ENCODE assay signal across 11 cellular contexts in genomic region chr11:70226967-70227366, GRCh38. TPM values are rescaled to one million over a fixed set of nuclear protein-coding genes. Genes with fewer than 3 reads are reported as not detected.
DNase-seq lines count a peak whose midpoint lies in the region; ATAC-seq, FAIRE-seq and TF ChIP-seq lines count a peak whose summit lies in the region.
"Had no signal": no experiment of that assay in that cellular context is flagged by ENCODE, and none has a peak within 500 bp of the region (broad histone marks: within the 10 kb centered on the region; RNA-seq: fewer than 3 reads in every experiment).

No MANE protein-coding gene starts in this region.

- H3K4me3 Mint-ChIP-seq in chondrocyte (ENCODE audit: unreplicated experiment) = no peak overlapping the region
- no peak overlapping the region for H3K4me3 Mint-ChIP-seq in neural crest cell
- H3K4me3 Mint-ChIP-seq: memory B cell had no signal

- H3K4me1 Mint-ChIP-seq in chondrocyte (ENCODE audit: low read depth) = peaks cover 25% of the 10 kb centered on the region
- H3K4me1 Mint-ChIP-seq in neural crest cell = no peaks in the 10 kb centered on the region
- H3K4me1 Mint-ChIP-seq: memory B cell had no signal

- TF ChIP-seq POLR2A in NB4 (IDR thresholded peaks at IDR 0.05; ENCODE audit: extremely low read depth, insufficient read length) = no peak

- no peak for ATAC-seq in HG03342 (IDR thresholded peaks at IDR 0.05; ENCODE audit: unreplicated experiment)
- ATAC-seq: right lobe of liver had no signal

- H3K9me3 Mint-ChIP-seq in chondrocyte (ENCODE audit: low read depth) = no peaks in the 10 kb centered on the region
- no peaks in the 10 kb centered on the region for H3K9me3 Mint-ChIP-seq in neural crest cell
- H3K9me3 Mint-ChIP-seq: memory B cell had no signal

- H3K36me3 Mint-ChIP-seq in chondrocyte (ENCODE audit: low read depth) (no peaks in the 10 kb centered on the region), neural crest cell (ENCODE audit: low read depth) (no peaks in the 10 kb centered on the region)
- H3K36me3 Mint-ChIP-seq: memory B cell had no signal

- H3K27ac Mint-ChIP-seq in chondrocyte (ENCODE audit: unreplicated experiment) = no peak overlapping the region
- H3K27ac Mint-ChIP-seq in neural crest cell (ENCODE audit: unreplicated experiment) = no peak overlapping the region
- H3K27ac Mint-ChIP-seq: memory B cell had no signal

- FAIRE-seq in GM19239 (lab: Jason Lieb, UNC) = no peak

- H3K27me3 Mint-ChIP-seq in chondrocyte (ENCODE audit: low read depth) (peaks cover 2% of the 10 kb centered on the region), neural crest cell (ENCODE audit: low read depth) (peaks cover 6% of the 10 kb centered on the region)

- DNase-seq in GM10266 (ENCODE audit: extremely low spot score) (peak; percentile 35), NB4 (ENCODE audit: low read depth) (peak; percentile 30), chondrocyte (ENCODE audit: low spot score) (no peak), neural crest cell (ENCODE audit: low read depth, low spot score) (no peak), cortex of kidney (lab: John Stamatoyannopoulos, UW) (no peak), NCI-H1092 treated with DMSO at 0.1 percent for 48 hours (lab: John Stamatoyannopoulos, UW) (no peak), GM19239 (ENCODE audit: insufficient read length, low spot score) (no peak)
- DNase-seq: NCI-H1417 treated with DMSO at 0.1 percent for 48 hours had no signal

- TF ChIP-seq CTCF in GM10266 (IDR thresholded peaks at IDR 0.05; ENCODE audit: control insufficient read depth, insufficient read depth, low read depth, missing control alignments) (peak; percentile 46), NB4 (IDR thresholded peaks at IDR 0.05; ENCODE audit: low read depth, low read length) (peak; percentile 43), chondrocyte (IDR thresholded peaks at IDR 0.05) (peak; percentile 49), neural crest cell (conservative IDR thresholded peaks at IDR 0.05) (peak; percentile 31)

- no peak overlapping the region for H3K4me3 ChIP-seq in NB4 (ENCODE audit: low read depth, low read length)
- H3K4me3 ChIP-seq: right lobe of liver had no signal

RNA-seq across cellular contexts. Expression of gene FADD, which starts 23.9 kb away (rescaled TPM):
- total RNA-seq in chondrocyte (23.2 to 26.8 TPM (median 26.2 TPM) in 3 replicates), neural crest cell (29.2 and 30.4 TPM in 2 replicates)

RNA-seq across cellular contexts. Expression of gene PPFIA1, which starts 43.5 kb away (rescaled TPM):
- total RNA-seq in chondrocyte (60.2 to 63.5 TPM (median 62.6 TPM) in 3 replicates), neural crest cell (54.1 and 56.4 TPM in 2 replicates)

Comparison
In these comparisons a context has a peak if more than half of its experiments do, and no peak if none do; other contexts are left out.
1. DNase-seq: peak in GM10266 (single experiment) and NB4 (single experiment); none in chondrocyte (single experiment), neural crest cell (single experiment), cortex of kidney (single experiment), NCI-H1092 treated with DMSO at 0.1 percent for 48 hours (single experiment) and GM19239 (single experiment).
2. Peak in every context shown above with its lines, with median percentiles within 50 percentile points of each other: CTCF ChIP-seq.